3 cellular contexts compared by ENCODE assay signal in genomic region chr17:81110488-81111040, GRCh38.
A peak's percentile ranks its signal among the peaks of the same experiment; 100 is the strongest.
TF ChIP-seq lines count a peak whose summit lies in the region.

No MANE protein-coding gene starts in this region.

TF ChIP-seq in HEK293, 187 proteins besides CTCF, POLR2A, EP300 and RAD21:
- TF ChIP-seq HOXD13 (CRISPR knock-in tag; IDR thresholded peaks at IDR 0.05; ENCODE audit: borderline replicate concordance): no peak
- TF ChIP-seq ZNF768 (tag by site-specific recombination; IDR thresholded peaks at IDR 0.05): no peak
- no peak for TF ChIP-seq ZNF521 (tag by site-specific recombination; IDR thresholded peaks at IDR 0.05)
- peak; percentile 25; the same call in 1 of the 2 replicates for TF ChIP-seq ZNF423 (tag by site-specific recombination; IDR thresholded peaks at IDR 0.05)
- no peak for TF ChIP-seq ZNF596 (tag by site-specific recombination; IDR thresholded peaks at IDR 0.05)
- no peak for TF ChIP-seq OVOL3 (tag by site-specific recombination; IDR thresholded peaks at IDR 0.05)
- TF ChIP-seq ZIC2 (tag by site-specific recombination; IDR thresholded peaks at IDR 0.05): peak; percentile 96
- no peak for TF ChIP-seq ZNF221 (tag by site-specific recombination; IDR thresholded peaks at IDR 0.05; ENCODE audit: borderline replicate concordance)
- peak; percentile 36 for TF ChIP-seq GLIS1 (tag by site-specific recombination; IDR thresholded peaks at IDR 0.05)
- no peak for TF ChIP-seq GLIS2 (tag by site-specific recombination; IDR thresholded peaks at IDR 0.05)
- no peak for TF ChIP-seq SETDB1 (IDR thresholded peaks at IDR 0.05; ENCODE audit: insufficient read length, low read length)
- no peak for TF ChIP-seq PRDM4 (tag by site-specific recombination; IDR thresholded peaks at IDR 0.05)
- no peak for TF ChIP-seq ZFP3 (tag by site-specific recombination; IDR thresholded peaks at IDR 0.05; ENCODE audit: low read depth)
- TF ChIP-seq ZFHX2 (tag by site-specific recombination; conservative IDR thresholded peaks at IDR 0.05): no peak
- no peak for TF ChIP-seq ZBTB11 (tag by site-specific recombination; conservative IDR thresholded peaks at IDR 0.05; ENCODE audit: low read depth)
- no peak for TF ChIP-seq ZBTB7A (tag by site-specific recombination; IDR thresholded peaks at IDR 0.05; ENCODE audit: low read depth)

TF ChIP-seq in K562, 482 proteins besides CTCF, POLR2A, EP300 and RAD21:
- no peak for TF ChIP-seq OTX1 (CRISPR knock-in tag; IDR thresholded peaks at IDR 0.05)
- TF ChIP-seq FOXM1 (IDR thresholded peaks at IDR 0.05; ENCODE audit: low read depth): no peak
- TF ChIP-seq FOXM1 (CRISPR knock-in tag; IDR thresholded peaks at IDR 0.05; ENCODE audit: low read depth): 0 out of 2 replicates have a peak, but pooled peaks have one; percentile 32
TF ChIP-seq in K562: peak in this region for 1.

TF ChIP-seq in H1, 55 proteins besides CTCF, POLR2A, EP300 and RAD21:
- TF ChIP-seq BACH1 (IDR thresholded peaks at IDR 0.05; ENCODE audit: low read length) (no peak), RXRA (IDR thresholded peaks at IDR 0.05; ENCODE audit: insufficient read depth, low read depth, low read length) (no peak), KDM5A (IDR thresholded peaks at IDR 0.05; ENCODE audit: low read length) (no peak), FOSL1 (IDR thresholded peaks at IDR 0.05; ENCODE audit: insufficient read depth, low read depth, low read length) (no peak), RBBP5 (IDR thresholded peaks at IDR 0.05; ENCODE audit: borderline replicate concordance, low read depth, low read length) (no peak), GTF2F1 (IDR thresholded peaks at IDR 0.05; ENCODE audit: borderline replicate concordance, low read depth, low read length) (no peak), JUN (IDR thresholded peaks at IDR 0.05; ENCODE audit: low read depth, low read length) (no peak), GABPA (IDR thresholded peaks at IDR 0.05; ENCODE audit: borderline replicate concordance, insufficient read depth, low read length) (no peak), SIN3A (conservative IDR thresholded peaks at IDR 0.05 in 1 of 2, IDR thresholded peaks at IDR 0.05 in 1 of 2; ENCODE audit: low read depth in 1 of 2, low read length in 2 of 2) (no peak), SIRT6 (IDR thresholded peaks at IDR 0.05; ENCODE audit: low read length) (no peak)
